13 cellular contexts compared by ENCODE assay signal in genomic region chr19:53874384-53874995, GRCh38. TPM values are rescaled to one million over a fixed set of nuclear protein-coding genes. Genes with fewer than 3 reads are reported as not detected.
DNase-seq lines count a peak whose midpoint lies in the region; ATAC-seq, FAIRE-seq and TF ChIP-seq lines count a peak whose summit lies in the region.
"Had no signal": no experiment of that assay in that cellular context is flagged by ENCODE, and none has a peak within 500 bp of the region (broad histone marks: within the 10 kb centered on the region; RNA-seq: fewer than 3 reads in every experiment).

No MANE protein-coding gene starts in this region.

- peaks cover 11% of the 10 kb centered on the region for H3K79me1 ChIP-seq in neuronal stem cell (ENCODE audit: low read depth, low read length)

- H3K23ac ChIP-seq in neuronal stem cell (ENCODE audit: low read depth, low read length, poor library complexity), result peak overlapping the region; percentile 65

- no TSS peak for BruUV-seq in Caco-2 (replicated peaks; lab: Mats Ljungman, UMichigan)

- H3K27ac ChIP-seq in astrocyte (ENCODE audit: low read depth, low read length) (no peak overlapping the region), neuronal stem cell (replicated peaks; ENCODE audit: low read length) (no peak overlapping the region), upper lobe of left lung (peak overlapping the region in 2 of 4 donors; percentile 35 to 50)

- no peak overlapping the region for H4K91ac ChIP-seq in neuronal stem cell (ENCODE audit: low read depth, low read length, poor library complexity)

- H3K27me3 Mint-ChIP-seq in Caco-2 (ENCODE audit: insufficient read depth, unreplicated experiment) (no peaks in the 10 kb centered on the region), astrocyte (ENCODE audit: low read depth, unreplicated experiment) (no peaks in the 10 kb centered on the region)

- H3K36me3 Mint-ChIP-seq in Caco-2 (ENCODE audit: insufficient read depth, unreplicated experiment) (peaks cover 60% of the 10 kb centered on the region), astrocyte (ENCODE audit: low read depth, unreplicated experiment) (peaks cover 21% of the 10 kb centered on the region)

- peaks cover 3% of the 10 kb centered on the region for H3K36me3 ChIP-seq in Caco-2 (ENCODE audit: control insufficient read depth, insufficient read depth, low read length)
- peaks cover 31% of the 10 kb centered on the region; the same call in 1 of the 2 replicates for H3K36me3 ChIP-seq in Loucy (ENCODE audit: insufficient read depth, low read length)
- H3K36me3 ChIP-seq in astrocyte (ENCODE audit: insufficient read depth, low read length), result peaks cover 12% of the 10 kb centered on the region
- H3K36me3 ChIP-seq in neuronal stem cell (replicated peaks in 1 of 2; ENCODE audit: control insufficient read depth in 2 of 2, insufficient read depth in 2 of 2, low read length in 2 of 2), result peaks cover 24 to 61% of the 10 kb centered on the region in 2 donors
- peaks cover 7 to 58% (median 28%) of the 10 kb centered on the region in 4 donors for H3K36me3 ChIP-seq in upper lobe of left lung

- no peak for TF ChIP-seq EP300 in upper lobe of left lung (IDR thresholded peaks at IDR 0.05)

- POLR2A ChIA-PET in Caco-2 (lab: Charles Lee), result no interaction called here

- no peak for TF ChIP-seq POLR2A in upper lobe of left lung (IDR thresholded peaks at IDR 0.05)

- H2AFZ ChIP-seq in Loucy (ENCODE audit: low read length) (no peak overlapping the region), astrocyte (ENCODE audit: low read depth, low read length) (no peak overlapping the region), neuronal stem cell (ENCODE audit: low read length) (no peak overlapping the region)

- H3K9me2 ChIP-seq in Loucy (replicated peaks; ENCODE audit: low read depth, low read length), result no peaks in the 10 kb centered on the region

- H3K27ac Mint-ChIP-seq in Caco-2 (ENCODE audit: unreplicated experiment) (peak overlapping the region; percentile 14), astrocyte (ENCODE audit: unreplicated experiment) (no peak overlapping the region)

- H3K4ac ChIP-seq in neuronal stem cell (ENCODE audit: low read length), result no peak overlapping the region

- H2BK15ac ChIP-seq in neuronal stem cell (ENCODE audit: low read length), result no peak overlapping the region

- H3K4me1 ChIP-seq in Caco-2 (peaks cover 4% of the 10 kb centered on the region; the same call in 1 of the 2 replicates), Loucy (ENCODE audit: insufficient read depth, low read length, poor library complexity, severe bottlenecking) (peaks cover 31% of the 10 kb centered on the region), astrocyte (ENCODE audit: insufficient read depth, low read length) (peaks cover 4% of the 10 kb centered on the region), neuronal stem cell (ENCODE audit: control insufficient read depth in 2 of 2, insufficient read depth in 1 of 2, low read depth in 1 of 2, low read length in 2 of 2) (peaks cover 2 to 7% of the 10 kb centered on the region in 2 donors), upper lobe of left lung (peaks cover 28 to 64% (median 34%) of the 10 kb centered on the region in 4 donors)

- CTCF ChIA-PET in Caco-2 (lab: Charles Lee), result no interaction called here

- DNase-seq in Caco-2 (no peak), astrocyte (ENCODE audit: low read depth) (no peak), neuronal stem cell (ENCODE audit: low spot score) (no peak), NCI-H524 (lab: John Stamatoyannopoulos, UW) (no peak), upper lobe of left lung (no peak), ACHN (no peak)
- DNase-seq: cerebellar nuclear complex, HCEC 1CT, sigmoid colon had no signal

- H4K20me1 ChIP-seq in Loucy (ENCODE audit: insufficient read depth, low read length, poor library complexity, severe bottlenecking), result peaks cover 64% of the 10 kb centered on the region
- H4K20me1 ChIP-seq in astrocyte (ENCODE audit: insufficient read depth, low read length), result peaks cover 68% of the 10 kb centered on the region

- no CpG with 5 or more reads among the region's 15 CpGs for WGBS in neuronal stem cell (ENCODE audit: extremely low coverage in 2 of 2, insufficient read length in 2 of 2, insufficient replicate concordance in 1 of 2), 2 donors
- WGBS in upper lobe of left lung, 2 donors, result 73 to 78% methylated on average over 15 of the region's 15 CpGs

- peak overlapping the region; percentile 39 for H2BK120ac ChIP-seq in neuronal stem cell (ENCODE audit: low read depth, low read length)

- no peak overlapping the region for H3K4me3 ChIP-seq in Caco-2 (ENCODE audit: low read depth, low read length)
- H3K4me3 ChIP-seq in Loucy (ENCODE audit: low read length, poor library complexity, severe bottlenecking), result peak overlapping the region; percentile 12
- no peak overlapping the region for H3K4me3 ChIP-seq in astrocyte (ENCODE audit: insufficient read depth, low read depth, low read length)
- no peak overlapping the region for H3K4me3 ChIP-seq in neuronal stem cell (ENCODE audit: low read length in 2 of 2)
- no peak overlapping the region for H3K4me3 ChIP-seq in upper lobe of left lung
- H3K4me3 ChIP-seq: heart left ventricle, sigmoid colon had no signal

- H4K8ac ChIP-seq in neuronal stem cell (ENCODE audit: low read depth, low read length), result peak overlapping the region; percentile 29

- intact Hi-C loops in Caco-2 (cut with micrococcal nuclease; ENCODE audit: unreplicated experiment), result no loop called here

- no peak overlapping the region for H2BK12ac ChIP-seq in neuronal stem cell (ENCODE audit: low read length)

- H2AK5ac ChIP-seq in neuronal stem cell (ENCODE audit: low read depth, low read length), result no peak overlapping the region

- no peaks in the 10 kb centered on the region for H3K9me3 ChIP-seq in Caco-2
- H3K9me3 ChIP-seq in Loucy (ENCODE audit: insufficient read depth, low read depth, low read length), result no peaks in the 10 kb centered on the region
- no peaks in the 10 kb centered on the region for H3K9me3 ChIP-seq in astrocyte (ENCODE audit: insufficient read depth, low read depth, low read length)
- no peaks in the 10 kb centered on the region for H3K9me3 ChIP-seq in neuronal stem cell (replicated peaks in 1 of 2; ENCODE audit: control insufficient read depth in 2 of 2, insufficient read depth in 1 of 2, low read depth in 1 of 2, low read length in 2 of 2)
- H3K9me3 ChIP-seq in upper lobe of left lung, result no peaks in the 10 kb centered on the region
- H3K9me3 ChIP-seq: heart left ventricle, sigmoid colon had no signal

- no peak overlapping the region for H3K18ac ChIP-seq in neuronal stem cell (ENCODE audit: low read length)

- H3K4me2 ChIP-seq in Loucy (ENCODE audit: low read depth, low read length, poor library complexity, severe bottlenecking) (peak overlapping the region; percentile 63), astrocyte (ENCODE audit: low read length) (peak overlapping the region; percentile 26), neuronal stem cell (ENCODE audit: insufficient read depth, low read length, poor library complexity, severe bottlenecking) (no peak overlapping the region)

- no peak for FAIRE-seq in astrocyte (lab: Jason Lieb, UNC)
- FAIRE-seq: D721Med had no signal

- H3K79me2 ChIP-seq in Loucy (ENCODE audit: insufficient read depth, low read length), result peaks cover 72% of the 10 kb centered on the region
- H3K79me2 ChIP-seq in astrocyte (ENCODE audit: insufficient read depth, low read length), result peaks cover 42% of the 10 kb centered on the region

- TF ChIP-seq CTCF in Caco-2 (IDR thresholded peaks at IDR 0.05; ENCODE audit: insufficient read depth in 1 of 2, low read depth in 1 of 2, low read length in 1 of 2, severe bottlenecking in 1 of 2, unreplicated experiment in 1 of 2) (no peak), Loucy (conservative IDR thresholded peaks at IDR 0.05; ENCODE audit: low read length) (no peak), astrocyte (IDR thresholded peaks at IDR 0.05; ENCODE audit: insufficient read depth, low read depth, low read length) (no peak), upper lobe of left lung (IDR thresholded peaks at IDR 0.05) (no peak)

- H3K14ac ChIP-seq in neuronal stem cell (ENCODE audit: low read length), result no peak overlapping the region

- H3K4me1 Mint-ChIP-seq in Caco-2 (ENCODE audit: low read depth, unreplicated experiment), result peaks cover 32% of the 10 kb centered on the region
- H3K4me1 Mint-ChIP-seq in astrocyte (ENCODE audit: low read depth, unreplicated experiment), result peaks cover 5% of the 10 kb centered on the region

- H3F3A ChIP-seq in Loucy (ENCODE audit: low read depth), result no peaks in the 10 kb centered on the region

- in situ Hi-C loops in ACHN (cut with HindIII; ENCODE audit: low pct_ligation_motif_present, low pct_unique_long_range_greater_than_20kb, low sequenced_read_pairs), result no loop called here

- no peak overlapping the region for H2BK5ac ChIP-seq in neuronal stem cell (ENCODE audit: low read length)

- H3K27me3 ChIP-seq in Caco-2 (replicated peaks; ENCODE audit: control insufficient read depth, insufficient read depth, low read length) (no peaks in the 10 kb centered on the region), Loucy (ENCODE audit: insufficient read depth, low read length, poor library complexity, severe bottlenecking) (peaks cover 3% of the 10 kb centered on the region), astrocyte (ENCODE audit: insufficient read depth, low read length) (no peaks in the 10 kb centered on the region), neuronal stem cell (ENCODE audit: control insufficient read depth in 3 of 3, insufficient read depth in 3 of 3, low read depth in 1 of 3, low read length in 3 of 3) (no peaks in the 10 kb centered on the region), upper lobe of left lung (no peaks in the 10 kb centered on the region)

- H3K4me3 Mint-ChIP-seq in Caco-2 (ENCODE audit: unreplicated experiment) (no peak overlapping the region), astrocyte (ENCODE audit: unreplicated experiment) (no peak overlapping the region)

- ATAC-seq in upper lobe of left lung (ENCODE audit: low FRiP score in 2 of 2), result no peak
- ATAC-seq: heart left ventricle had no signal

- no peaks in the 10 kb centered on the region for H3K9me3 Mint-ChIP-seq in Caco-2 (ENCODE audit: unreplicated experiment)
- no peaks in the 10 kb centered on the region for H3K9me3 Mint-ChIP-seq in astrocyte (ENCODE audit: unreplicated experiment)

- H3K9ac ChIP-seq in Loucy (ENCODE audit: low read depth, low read length, poor library complexity, severe bottlenecking) (no peak overlapping the region), astrocyte (ENCODE audit: low read length) (no peak overlapping the region), neuronal stem cell (ENCODE audit: low read depth, low read length, poor library complexity) (no peak overlapping the region)

RNA-seq across cellular contexts. Expression of gene MYADM, which starts 6.8 kb away (rescaled TPM):
- 115 and 132 TPM in 2 replicates for total RNA-seq in Caco-2 (2022)
- 221 and 246 TPM in 2 replicates for total RNA-seq in astrocyte
- polyA plus RNA-seq in neuronal stem cell (2013, experiment 1 of 2), result 113 TPM
- 114 TPM for polyA plus RNA-seq in neuronal stem cell (2013, experiment 2 of 2)
- total RNA-seq in upper lobe of left lung, result 100 to 1,000 TPM in 4 of 6 donors, 10 to 100 TPM in 2; 31.4 to 312 (median 145) TPM

RNA-seq across cellular contexts. Expression of gene PRKCG, which starts 7.5 kb away (rescaled TPM):
- total RNA-seq in Caco-2 (2022) (1.7 and 2.6 TPM in 2 replicates), astrocyte (0.29 and 0.41 TPM in 2 replicates), upper lobe of left lung (1 to 10 TPM in 1 of 6 donors, under 1 TPM in 2, not detected in 3; 0.17 to 1.0 (median 0.39) TPM)
- 9.0 TPM for polyA plus RNA-seq in neuronal stem cell (2013, experiment 1 of 2)
- 8.8 TPM for polyA plus RNA-seq in neuronal stem cell (2013, experiment 2 of 2)
- total RNA-seq: sigmoid colon had no signal
- polyA plus RNA-seq: heart left ventricle had no signal

RNA-seq across cellular contexts. Expression of gene CACNG7, which starts 34.6 kb away (rescaled TPM):
- total RNA-seq in Caco-2 (2022), result not detected in 2 replicates
- 3.5 and 4.4 TPM in 2 replicates for total RNA-seq in astrocyte
- polyA plus RNA-seq in neuronal stem cell (2013, experiment 1 of 2), result 121 TPM
- 117 TPM for polyA plus RNA-seq in neuronal stem cell (2013, experiment 2 of 2)
- not detected for total RNA-seq in upper lobe of left lung
- total RNA-seq: heart left ventricle, sigmoid colon had no signal
- polyA plus RNA-seq: esophagus, heart left ventricle had no signal

RNA-seq across cellular contexts. Expression of gene NLRP12, which starts 50.4 kb away (rescaled TPM):
- total RNA-seq in Caco-2 (2022) (not detected in 2 replicates), astrocyte (not detected in 2 replicates), upper lobe of left lung (10 to 100 TPM in 1 of 6 donors, 1 to 10 TPM in 5; 3.1 to 10.3 (median 6.7) TPM)
- polyA plus RNA-seq in neuronal stem cell (2013, experiment 1 of 2), result 0.03 TPM
- polyA plus RNA-seq in neuronal stem cell (2013, experiment 2 of 2), result 0.01 TPM
